8 cellular contexts compared by ENCODE assay signal in genomic region chr9:128127568-128127989, GRCh38. TPM values are rescaled to one million over a fixed set of nuclear protein-coding genes. Genes with fewer than 3 reads are reported as not detected.
A peak's percentile ranks its signal among the peaks of the same experiment; 100 is the strongest.
DNase-seq lines count a peak whose midpoint lies in the region; ATAC-seq, FAIRE-seq and TF ChIP-seq lines count a peak whose summit lies in the region.

TSS of gene PTGES2 (minus strand) at chr9:128127729. CDS start at chr9:128127717, 12 bp downstream.

- peaks cover 6% of the 10 kb centered on the region for H3K4me1 ChIP-seq in RWPE2 (ENCODE audit: insufficient read depth, poor library complexity, severe bottlenecking)

- DNase-seq in D341Med (ENCODE audit: low spot score) (peak; percentile 89), HTR-8/SVneo (ENCODE audit: insufficient read length, low spot score) (peak; percentile 65), RWPE2 (ENCODE audit: low spot score) (peak; percentile 72), fibroblast of villous mesenchyme (ENCODE audit: low read depth) (peak; percentile 84)
- DNase-seq in activated effector memory CD4-positive, alpha-beta T cell treated with Interleukin-2 at 50 U/mL for 16 hours, result peak; percentile 75
- peak; percentile 85 for DNase-seq in stimulated activated naive CD8-positive, alpha-beta T cell treated with anti-CD3 and anti-CD28 coated beads, Interleukin-15, amount 100 ng/mL, for 72 hours

- H3K9ac ChIP-seq in neural cell (ENCODE audit: low read length), result peak within 1 kb of the TSS; percentile 89

- TF ChIP-seq EP300 in neural cell (conservative IDR thresholded peaks at IDR 0.05; ENCODE audit: poor library complexity, severe bottlenecking), result no peak

- H3K36me3 ChIP-seq in RWPE2 (ENCODE audit: low read depth), result peaks cover 15% of the 10 kb centered on the region
- no peaks in the 10 kb centered on the region for H3K36me3 ChIP-seq in neural cell (ENCODE audit: insufficient read depth, low read length)

- peaks cover 44% of the 10 kb centered on the region for H3K4me1 Mint-ChIP-seq in stimulated activated naive CD8-positive, alpha-beta T cell treated with anti-CD3 and anti-CD28 coated beads, Interleukin-15, amount 100 ng/mL, for 72 hours

- peak within 1 kb of the TSS; percentile 70 for H3K4me2 ChIP-seq in neural cell (ENCODE audit: low read length)

- H3K79me2 ChIP-seq in neural cell (replicated peaks; ENCODE audit: insufficient read depth, low read length), result peaks cover 11% of the 10 kb centered on the region

- peak within 1 kb of the TSS; percentile 98 to 99 for H3K4me3 Mint-ChIP-seq in stimulated activated naive CD8-positive, alpha-beta T cell treated with anti-CD3 and anti-CD28 coated beads, Interleukin-15, amount 100 ng/mL, for 72 hours

- TF ChIP-seq CTCF in RWPE2 (IDR thresholded peaks at IDR 0.05; ENCODE audit: poor library complexity, severe bottlenecking) (no peak), fibroblast of villous mesenchyme (IDR thresholded peaks at IDR 0.05; ENCODE audit: insufficient read depth, low read depth, low read length) (no peak), neural cell (IDR thresholded peaks at IDR 0.05; ENCODE audit: poor library complexity, severe bottlenecking) (peak; percentile 21)

- ATAC-seq in GM21360 (IDR thresholded peaks at IDR 0.05; ENCODE audit: unreplicated experiment) (peak; percentile 46), RWPE2 (ENCODE audit: low read depth) (peak; percentile 69)
- peak; percentile 82 for ATAC-seq in stimulated activated naive CD8-positive, alpha-beta T cell treated with anti-CD3 and anti-CD28 coated beads, Interleukin-15, amount 100 ng/mL, for 72 hours

- peak within 1 kb of the TSS; percentile 78 for H3K27ac ChIP-seq in RWPE2 (ENCODE audit: poor library complexity, severe bottlenecking)
- peak within 1 kb of the TSS; percentile 84 for H3K27ac ChIP-seq in neural cell (ENCODE audit: low read length)

- H2AFZ ChIP-seq in neural cell (ENCODE audit: low read depth, low read length), result peak within 1 kb of the TSS; percentile 95

- no peak for TF ChIP-seq RAD21 in neural cell (conservative IDR thresholded peaks at IDR 0.05)

- no peaks in the 10 kb centered on the region for H4K20me1 ChIP-seq in neural cell (ENCODE audit: insufficient read depth)

- peaks cover 6% of the 10 kb centered on the region for H3K27me3 Mint-ChIP-seq in stimulated activated naive CD8-positive, alpha-beta T cell treated with anti-CD3 and anti-CD28 coated beads, Interleukin-15, amount 100 ng/mL, for 72 hours

- no peaks in the 10 kb centered on the region for H3F3A ChIP-seq in neural cell (ENCODE audit: insufficient read depth, low read length, poor library complexity, severe bottlenecking)

- H3K27me3 ChIP-seq in RWPE2 (ENCODE audit: insufficient read depth, poor library complexity, severe bottlenecking) (no peaks in the 10 kb centered on the region), neural cell (ENCODE audit: insufficient read depth, low read depth, low read length) (no peaks in the 10 kb centered on the region)

- FAIRE-seq in HTR-8/SVneo (lab: Jason Lieb, UNC), result no peak

- H3K27ac Mint-ChIP-seq in stimulated activated naive CD8-positive, alpha-beta T cell treated with anti-CD3 and anti-CD28 coated beads, Interleukin-15, amount 100 ng/mL, for 72 hours, result peak within 1 kb of the TSS; percentile 98 to 100

- H3K9me3 Mint-ChIP-seq in stimulated activated naive CD8-positive, alpha-beta T cell treated with anti-CD3 and anti-CD28 coated beads, Interleukin-15, amount 100 ng/mL, for 72 hours, result no peaks in the 10 kb centered on the region

- H3K9me3 ChIP-seq in RWPE2 (ENCODE audit: severe bottlenecking) (no peaks in the 10 kb centered on the region), neural cell (ENCODE audit: low read length) (no peaks in the 10 kb centered on the region)

- no peaks in the 10 kb centered on the region for H3K9me2 ChIP-seq in neural cell (ENCODE audit: insufficient read depth, low read length)

- H3K4me3 ChIP-seq in RWPE2 (ENCODE audit: severe bottlenecking) (peak within 1 kb of the TSS; percentile 92), fibroblast of villous mesenchyme (ENCODE audit: low read depth, low read length) (peak within 1 kb of the TSS; percentile 96), neural cell (ENCODE audit: low read length) (peak within 1 kb of the TSS; percentile 98)

TF ChIP-seq in neural cell, 6 proteins besides CTCF, POLR2A, EP300 and RAD21:
- peak; percentile 77 for TF ChIP-seq MXI1 (conservative IDR thresholded peaks at IDR 0.05; ENCODE audit: poor library complexity, severe bottlenecking)
- TF ChIP-seq SMC3 (conservative IDR thresholded peaks at IDR 0.05; ENCODE audit: poor library complexity), result peak; percentile 22
- no peak for TF ChIP-seq EZH2 (IDR thresholded peaks at IDR 0.05; ENCODE audit: borderline replicate concordance, insufficient read depth, low read length, poor library complexity, severe bottlenecking)
- no peak for TF ChIP-seq TAF1 (IDR thresholded peaks at IDR 0.05; ENCODE audit: low read depth)
- no peak for TF ChIP-seq REST (IDR thresholded peaks at IDR 0.05; ENCODE audit: borderline replicate concordance)
- TF ChIP-seq POLR2AphosphoS5 (IDR thresholded peaks at IDR 0.05), result peak; percentile 16

RNA-seq across cellular contexts. Expression of gene PTGES2, which starts in this region (rescaled TPM):
- total RNA-seq in fibroblast of villous mesenchyme, result 43.6 and 58.6 TPM in 2 replicates
- 55.9 and 68.0 TPM in 2 replicates for polyA plus RNA-seq in neural cell
- polyA minus RNA-seq in neural cell, result 47.6 and 57.5 TPM in 2 replicates

Comparison
In these comparisons a context has a peak if more than half of its experiments do, and no peak if none do; other contexts are left out.
1. Peak in every context shown above with its lines: DNase-seq, ATAC-seq, H3K4me3 ChIP-seq and H3K27ac ChIP-seq.